8 cellular contexts compared by ENCODE assay signal in genomic region chr4:139651282-139652194, GRCh38. TPM values are rescaled to one million over a fixed set of nuclear protein-coding genes. Genes with fewer than 3 reads are reported as not detected.
DNase-seq lines count a peak whose midpoint lies in the region; ATAC-seq and TF ChIP-seq lines count a peak whose summit lies in the region.

No MANE protein-coding gene starts in this region.

- H3K4me1 ChIP-seq in foreskin keratinocyte (peaks cover 2% of the 10 kb centered on the region), ovary (ENCODE audit: insufficient read depth) (peaks cover 3% of the 10 kb centered on the region), upper lobe of right lung (no peaks in the 10 kb centered on the region)

- TF ChIP-seq POLR2A in ovary (IDR thresholded peaks at IDR 0.05): no peak

- H3K4me3 ChIP-seq in ovary (no peak overlapping the region), upper lobe of right lung (no peak overlapping the region)

- intact Hi-C loops in ovary (cut with DNase I): loop anchor here in 3 of 4 donors (10.0 kb wide), 3 partner anchors 503 to 673 kb away; partner anchors contain the start of gene MAML3 (in 1 of the 3)
- intact Hi-C loops in upper lobe of right lung (cut with DNase I): no loop called here

- peak; percentile 83 for ATAC-seq in GM21723 (IDR thresholded peaks at IDR 0.05; ENCODE audit: unreplicated experiment)
- ATAC-seq in foreskin keratinocyte: peak; percentile 78
- peak; percentile 95 for ATAC-seq in upper lobe of right lung

- no peak for TF ChIP-seq EP300 in ovary (IDR thresholded peaks at IDR 0.05)

- TF ChIP-seq CTCF in foreskin keratinocyte (conservative IDR thresholded peaks at IDR 0.05) (peak; percentile 87), ovary (IDR thresholded peaks at IDR 0.05) (peak; percentile 71 to 89 (median 84)), upper lobe of right lung (IDR thresholded peaks at IDR 0.05) (peak; percentile 93)

- 11 to 12% (median 11%) methylated on average over 13 of the region's 13 CpGs for WGBS in ovary, 3 donors

- H3K9me3 ChIP-seq in ovary: no peaks in the 10 kb centered on the region
- no peaks in the 10 kb centered on the region for H3K9me3 ChIP-seq in upper lobe of right lung

- peak; percentile 63 for DNase-seq in Daoy (ENCODE audit: low read depth)
- DNase-seq in M059J (ENCODE audit: low read depth): peak; percentile 68
- peak; percentile 13 for DNase-seq in SIG-M5 (lab: John Stamatoyannopoulos, UW)
- DNase-seq in activated T-helper 9 cell treated with anti-CD3 and anti-CD28 coated beads, Interleukin-2, amount 50 U/mL, for 16 hours (ENCODE audit: low read depth): peak; percentile 51
- DNase-seq in foreskin keratinocyte: peak in 1 of 2 donors; percentile 55
- peak; percentile 92 to 94 (median 94) for DNase-seq in ovary
- DNase-seq in upper lobe of right lung: peak; percentile 75

- H3K27ac ChIP-seq in foreskin keratinocyte (no peak overlapping the region), ovary (no peak overlapping the region), upper lobe of right lung (no peak overlapping the region)

- H3K36me3 ChIP-seq in ovary (no peaks in the 10 kb centered on the region), upper lobe of right lung (no peaks in the 10 kb centered on the region)

- H3K27me3 ChIP-seq in foreskin keratinocyte (no peaks in the 10 kb centered on the region), ovary (no peaks in the 10 kb centered on the region), upper lobe of right lung (no peaks in the 10 kb centered on the region)

RNA-seq across cellular contexts. Expression of gene MGST2, which starts 14.1 kb away (rescaled TPM):
- 21.2 and 23.2 TPM in 2 replicates for total RNA-seq in Daoy (2014; rRNA removed; shearing (Covaris generic))
- 19.3 and 24.5 TPM in 2 replicates for total RNA-seq in M059J (2014; rRNA removed; shearing (Covaris generic))
- 34.7 and 35.6 TPM in 2 replicates for total RNA-seq in foreskin keratinocyte
- polyA plus RNA-seq in foreskin keratinocyte: 49.9 and 52.1 TPM in 2 replicates
- total RNA-seq in ovary: 10 to 100 TPM; 14.5 to 64.9 (median 28.1) TPM
- polyA plus RNA-seq in ovary: 10 to 100 TPM; 46.0 to 76.5 TPM
- 64.6 TPM for total RNA-seq in upper lobe of right lung
